Comparison of ENCODE assay signal across 16 cellular contexts in genomic region chr9:100082786-100083185, GRCh38. TPM values are rescaled to one million over a fixed set of nuclear protein-coding genes. Genes with fewer than 3 reads are reported as not detected.
DNase-seq lines count a peak whose midpoint lies in the region; ATAC-seq, FAIRE-seq and TF ChIP-seq lines count a peak whose summit lies in the region.
"Had no signal": no experiment of that assay in that cellular context is flagged by ENCODE, and none has a peak within 500 bp of the region (broad histone marks: within the 10 kb centered on the region; RNA-seq: fewer than 3 reads in every experiment).

No MANE protein-coding gene starts in this region.

- H3K4me3 ChIP-seq in GM12865 (ENCODE audit: low read depth, low read length) (peak overlapping the region; percentile 56; the same call in 1 of the 2 replicates), fibroblast of the aortic adventitia (ENCODE audit: low read depth, low read length) (no peak overlapping the region)
- H3K4me3 ChIP-seq: gastrocnemius medialis, SJSA1, tibial nerve had no signal

- no peak for TF ChIP-seq CTCF in GM12865 (IDR thresholded peaks at IDR 0.05; ENCODE audit: insufficient read depth, low read depth, low read length, missing control alignments)
- TF ChIP-seq CTCF in fibroblast of the aortic adventitia (IDR thresholded peaks at IDR 0.05; ENCODE audit: insufficient read depth, low read length), result no peak
- no peak for TF ChIP-seq CTCF in CD14-positive monocyte (IDR thresholded peaks at IDR 0.05)
- no peak for TF ChIP-seq CTCF in GM10266 (IDR thresholded peaks at IDR 0.05; ENCODE audit: control insufficient read depth, insufficient read depth, low read depth, missing control alignments)

- ATAC-seq in HG03571 (IDR thresholded peaks at IDR 0.05; ENCODE audit: unreplicated experiment), result no peak
- no peak for ATAC-seq in naive thymus-derived CD8-positive, alpha-beta T cell
- ATAC-seq: gastrocnemius medialis, WTC11 had no signal

- intact Hi-C loops in CD14-positive monocyte (cut with micrococcal nuclease), result no loop called here

- H3K4me1 Mint-ChIP-seq in CD14-positive monocyte, result peaks cover 34% of the 10 kb centered on the region
- H3K4me1 Mint-ChIP-seq in naive thymus-derived CD8-positive, alpha-beta T cell, result peaks cover 35 to 85% (median 72%) of the 10 kb centered on the region in 4 donors

- H3K27ac Mint-ChIP-seq in CD14-positive monocyte, result no peak overlapping the region
- peak overlapping the region in 1 of 10 donors; percentile 53 for H3K27ac Mint-ChIP-seq in naive thymus-derived CD8-positive, alpha-beta T cell
- H3K27ac Mint-ChIP-seq: WTC11 had no signal

- H3K9me3 Mint-ChIP-seq in CD14-positive monocyte, result no peaks in the 10 kb centered on the region
- H3K9me3 Mint-ChIP-seq in naive thymus-derived CD8-positive, alpha-beta T cell, result no peaks in the 10 kb centered on the region
- H3K9me3 Mint-ChIP-seq: WTC11 had no signal

- no peaks in the 10 kb centered on the region for H3K27me3 Mint-ChIP-seq in CD14-positive monocyte (ENCODE audit: low read depth in 3 of 3)
- H3K27me3 Mint-ChIP-seq in naive thymus-derived CD8-positive, alpha-beta T cell, result no peaks in the 10 kb centered on the region

- DNase-seq in AG08395 (ENCODE audit: low spot score) (peak; percentile 54), GM12865 (ENCODE audit: low read depth) (no peak), fibroblast of the aortic adventitia (ENCODE audit: low read depth) (peak; percentile 58), CD14-positive monocyte (ENCODE audit: low spot score) (no peak), GM10266 (ENCODE audit: extremely low spot score) (no peak)
- DNase-seq in naive thymus-derived CD8-positive, alpha-beta T cell, result no peak
- DNase-seq: activated T-cell treated with anti-CD3 and anti-CD28 coated beads for 4 hours, DMS153, gastrocnemius medialis, occipital lobe had no signal

- peaks cover 10 to 14% of the 10 kb centered on the region in 2 donors for H3K36me3 Mint-ChIP-seq in CD14-positive monocyte
- H3K36me3 Mint-ChIP-seq in naive thymus-derived CD8-positive, alpha-beta T cell, result peaks cover 0 to 2% (median 0%) of the 10 kb centered on the region in 3 donors
- H3K36me3 Mint-ChIP-seq: WTC11 had no signal

- H3K4me3 Mint-ChIP-seq in CD14-positive monocyte, result no peak overlapping the region
- H3K4me3 Mint-ChIP-seq in naive thymus-derived CD8-positive, alpha-beta T cell, result peak overlapping the region in 1 of 10 donors; percentile 30
- H3K4me3 Mint-ChIP-seq: WTC11 had no signal

- peak; percentile 20 for FAIRE-seq in TTC549 (lab: Jason Lieb, UNC)
- FAIRE-seq: HTR-8/SVneo had no signal

- POLR2A ChIA-PET in naive thymus-derived CD8-positive, alpha-beta T cell (lab: Charles Lee), result no interaction called here

RNA-seq across cellular contexts. Expression of gene ERP44, which starts 16.0 kb away (rescaled TPM):
- 8.3 and 19.4 TPM in 2 replicates for total RNA-seq in fibroblast of the aortic adventitia (ENCODE audit: low replicate concordance)
- polyA plus RNA-seq in CD14-positive monocyte, result 10 to 100 TPM; 66.3 to 74.0 TPM
- total RNA-seq in naive thymus-derived CD8-positive, alpha-beta T cell, result 10 to 100 TPM; 14.7 to 15.0 TPM
- polyA plus RNA-seq in naive thymus-derived CD8-positive, alpha-beta T cell, result 10 to 100 TPM; 28.0 to 35.0 (median 31.2) TPM

RNA-seq across cellular contexts. Expression of gene INVS, which starts 16.3 kb away (rescaled TPM):
- total RNA-seq in fibroblast of the aortic adventitia (ENCODE audit: low replicate concordance), result 28.3 and 31.3 TPM in 2 replicates
- polyA plus RNA-seq in CD14-positive monocyte, result 1 to 10 TPM; 2.9 to 4.2 TPM
- total RNA-seq in naive thymus-derived CD8-positive, alpha-beta T cell, result 10 to 100 TPM; 20.1 to 22.1 TPM
- 10 to 100 TPM in 1 of 3 donors, 1 to 10 TPM in 2; 5.5 to 10.5 (median 8.9) TPM for polyA plus RNA-seq in naive thymus-derived CD8-positive, alpha-beta T cell

Comparison
In these comparisons a context has a peak if more than half of its experiments do, and no peak if none do; other contexts are left out.
1. DNase-seq: peak in AG08395 (single experiment) and fibroblast of the aortic adventitia (single experiment); none in GM12865 (single experiment), CD14-positive monocyte (single experiment), GM10266 (single experiment) and naive thymus-derived CD8-positive, alpha-beta T cell (0 of 10).